ENCODE assay signal across 21 cellular contexts in the genomic region with DNA sequence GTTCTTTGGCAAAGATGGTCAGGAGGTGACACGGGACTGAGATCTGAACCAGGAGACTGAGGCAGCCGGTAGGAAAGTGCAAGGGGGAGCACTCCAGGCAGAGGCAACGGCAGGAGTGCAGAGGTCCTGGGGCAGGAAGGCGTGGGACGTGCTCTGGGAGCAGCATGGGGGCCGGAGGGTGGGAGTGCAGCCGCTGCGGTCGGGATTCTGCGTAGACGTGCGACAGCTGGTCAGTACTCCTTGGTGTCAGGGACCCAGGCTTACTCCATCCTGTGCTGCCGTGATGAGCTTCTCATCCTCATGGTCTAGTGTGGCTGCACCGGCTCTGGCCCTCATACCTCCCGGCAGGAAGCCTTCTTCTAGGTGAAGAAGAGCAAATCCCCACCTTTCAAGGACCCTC. TPM values are rescaled to one million over a fixed set of nuclear protein-coding genes. Genes with fewer than 3 reads are reported as not detected.
A peak's percentile ranks its signal among the peaks of the same experiment; 100 is the strongest.
DNase-seq lines count a peak whose midpoint lies in the region; ATAC-seq, FAIRE-seq and TF ChIP-seq lines count a peak whose summit lies in the region.
"Had no signal": no experiment of that assay in that cellular context is flagged by ENCODE, and none has a peak within 500 bp of the region (broad histone marks: within the 10 kb centered on the region; RNA-seq: fewer than 3 reads in every experiment).

No MANE protein-coding gene starts in this region.

- no peaks in the 10 kb centered on the region for H3K9me3 ChIP-seq in right atrium auricular region
- H3K9me3 ChIP-seq in neural progenitor cell (ENCODE audit: low read depth), result no peaks in the 10 kb centered on the region
- no peaks in the 10 kb centered on the region for H3K9me3 ChIP-seq in PC-9 (ENCODE audit: insufficient read depth, low read depth)
- H3K9me3 ChIP-seq: BLaER1 had no signal

- no peaks in the 10 kb centered on the region for H3K9me2 ChIP-seq in PC-9 (ENCODE audit: insufficient read depth)

- no peaks in the 10 kb centered on the region for H3K79me2 ChIP-seq in neural progenitor cell (ENCODE audit: low read depth)
- H3K79me2 ChIP-seq in PC-9 (ENCODE audit: low read depth), result no peaks in the 10 kb centered on the region

- H3K4me3 ChIP-seq in right atrium auricular region, result no peak overlapping the region
- H3K4me3 ChIP-seq in bronchial epithelial cell (ENCODE audit: low read depth, low read length), result no peak overlapping the region
- H3K4me3 ChIP-seq in neural progenitor cell, result no peak overlapping the region
- no peak overlapping the region for H3K4me3 ChIP-seq in PC-9
- H3K4me3 ChIP-seq: BLaER1, GM23248 had no signal

- H3K36me3 Mint-ChIP-seq in neural progenitor cell, result peaks cover 30% of the 10 kb centered on the region
- H3K36me3 Mint-ChIP-seq: CD4-positive, alpha-beta memory T cell had no signal

- peaks cover 2% of the 10 kb centered on the region for H3K27me3 Mint-ChIP-seq in neural progenitor cell (ENCODE audit: insufficient read depth, low read depth)
- H3K27me3 Mint-ChIP-seq: CD4-positive, alpha-beta memory T cell had no signal

- H3K4me1 Mint-ChIP-seq in neural progenitor cell, result no peaks in the 10 kb centered on the region
- H3K4me1 Mint-ChIP-seq: CD14-positive monocyte; CD4-positive, alpha-beta memory T cell had no signal

- POLR2A ChIA-PET in PC-9 (lab: Charles Lee; ENCODE audit: unreplicated experiment), result no interaction called here

- no peak overlapping the region for H3K4me2 ChIP-seq in neural progenitor cell
- H3K4me2 ChIP-seq in PC-9, result no peak overlapping the region
- H3K4me2 ChIP-seq: BLaER1 had no signal

- CTCF ChIA-PET in PC-9 (lab: Charles Lee), result interaction anchor here (0.5 kb wide), 1 partner anchor 244 kb away, joined by 5 read pairs; no protein-coding TSS in a partner anchor

- H3K4me1 ChIP-seq in right atrium auricular region (no peaks in the 10 kb centered on the region), neural progenitor cell (no peaks in the 10 kb centered on the region), PC-9 (replicated peaks; ENCODE audit: insufficient read depth) (no peaks in the 10 kb centered on the region)
- H3K4me1 ChIP-seq: BLaER1 had no signal

- peak; percentile 10 for DNase-seq in left cardiac atrium
- no peak for DNase-seq in right atrium auricular region (ENCODE audit: low spot score)
- no peak for DNase-seq in bronchial epithelial cell (ENCODE audit: low read depth)
- no peak for DNase-seq in neural progenitor cell (ENCODE audit: low spot score)
- DNase-seq in PC-9, result no peak
- no peak for DNase-seq in activated naive CD4-positive, alpha-beta T cell (lab: John Stamatoyannopoulos, UW)
- DNase-seq in NCI-H2029 (lab: John Stamatoyannopoulos, UW), result no peak
- DNase-seq: 8988T; CD4-positive, alpha-beta memory T cell; DMS79 treated with DMSO at 0.1 percent for 48 hours; GF-D8; GM23248; HFFc6 had no signal

- H3K27ac ChIP-seq in right atrium auricular region, result no peak overlapping the region
- H3K27ac ChIP-seq in neural progenitor cell, result no peak overlapping the region
- no peak overlapping the region for H3K27ac ChIP-seq in PC-9
- H3K27ac ChIP-seq: BLaER1, GM23248, HL-60 had no signal

- intact Hi-C loops in left cardiac atrium (cut with DNase I) (loop anchor here in 1 of 2 donors (10.0 kb wide), 1 partner anchor 324 kb away; no protein-coding TSS in a partner anchor), PC-9 (cut with micrococcal nuclease; ENCODE audit: unreplicated experiment) (no loop called here)

- peak overlapping the region; percentile 82 for H3K27ac Mint-ChIP-seq in neural progenitor cell
- H3K27ac Mint-ChIP-seq: HFFc6 had no signal

- peak; percentile 93 for FAIRE-seq in bronchial epithelial cell (lab: Jason Lieb, UNC)
- FAIRE-seq: GM19239 had no signal

- no peak for ATAC-seq in left cardiac atrium
- ATAC-seq: HCT116 had no signal

- H3F3A ChIP-seq in neural progenitor cell (ENCODE audit: low read depth) (no peaks in the 10 kb centered on the region), PC-9 (ENCODE audit: insufficient read depth, low read depth) (no peaks in the 10 kb centered on the region; the same call in 1 of the 2 replicates)

- TF ChIP-seq CTCF in right atrium auricular region (IDR thresholded peaks at IDR 0.05) (no peak), bronchial epithelial cell (IDR thresholded peaks at IDR 0.05; ENCODE audit: insufficient read depth, low read length, severe bottlenecking) (no peak), neural progenitor cell (IDR thresholded peaks at IDR 0.05) (no peak), PC-9 (conservative IDR thresholded peaks at IDR 0.05) (no peak)

- BruUV-seq in PC-9 (replicated peaks; lab: Mats Ljungman, UMichigan), result no TSS peak

- H2AFZ ChIP-seq in neural progenitor cell (replicated peaks), result no peak overlapping the region
- H2AFZ ChIP-seq in PC-9, result no peak overlapping the region
- H2AFZ ChIP-seq: GM23248 had no signal

- no peak overlapping the region for H3K9ac ChIP-seq in neural progenitor cell
- H3K9ac ChIP-seq: BLaER1, GM23248 had no signal

- H3K9me3 Mint-ChIP-seq in neural progenitor cell, result peaks cover 1% of the 10 kb centered on the region
- H3K9me3 Mint-ChIP-seq: CD14-positive monocyte; CD4-positive, alpha-beta memory T cell; HFFc6 had no signal

- H3K27me3 ChIP-seq in right atrium auricular region (no peaks in the 10 kb centered on the region), bronchial epithelial cell (ENCODE audit: control insufficient read depth, insufficient read depth, low read length) (no peaks in the 10 kb centered on the region), neural progenitor cell (no peaks in the 10 kb centered on the region), PC-9 (ENCODE audit: insufficient read depth, low read depth) (no peaks in the 10 kb centered on the region)
- H3K27me3 ChIP-seq: BLaER1 had no signal

- H4K20me1 ChIP-seq in neural progenitor cell (ENCODE audit: low read depth), result no peaks in the 10 kb centered on the region
- no peaks in the 10 kb centered on the region for H4K20me1 ChIP-seq in PC-9 (ENCODE audit: insufficient read depth)

- no peaks in the 10 kb centered on the region for H3K36me3 ChIP-seq in right atrium auricular region
- H3K36me3 ChIP-seq in bronchial epithelial cell (ENCODE audit: control insufficient read depth, insufficient read depth, low read length), result peaks cover 9% of the 10 kb centered on the region
- H3K36me3 ChIP-seq in neural progenitor cell, result no peaks in the 10 kb centered on the region
- H3K36me3 ChIP-seq in PC-9 (ENCODE audit: low read depth), result peaks cover 8% of the 10 kb centered on the region; the same call in 1 of the 2 replicates

- no peak overlapping the region for H3K4me3 Mint-ChIP-seq in neural progenitor cell
- H3K4me3 Mint-ChIP-seq: CD14-positive monocyte; CD4-positive, alpha-beta memory T cell; HFFc6 had no signal

RNA-seq across cellular contexts. Expression of gene TRMU, which starts 16.9 kb away (rescaled TPM):
- total RNA-seq in left cardiac atrium (10 to 100 TPM; 27.5 to 41.9 TPM), right atrium auricular region (10 to 100 TPM; 22.2 to 22.4 TPM), bronchial epithelial cell (32.3 and 38.7 TPM in 2 replicates), neural progenitor cell (ENCODE audit: low replicate concordance) (66.9 and 70.1 TPM in 2 replicates), PC-9 (2021) (51.5 and 58.2 TPM in 2 replicates)

RNA-seq across cellular contexts. Expression of gene GTSE1, which starts 21.9 kb away (rescaled TPM):
- total RNA-seq in left cardiac atrium (under 1 TPM; 0.24 to 0.94 TPM), right atrium auricular region (under 1 TPM; 0.16 to 0.63 TPM), bronchial epithelial cell (0.13 and 0.26 TPM in 2 replicates), neural progenitor cell (ENCODE audit: low replicate concordance) (29.7 and 38.8 TPM in 2 replicates), PC-9 (2021) (51.5 and 64.6 TPM in 2 replicates)

RNA-seq across cellular contexts. Expression of gene TTC38, which starts 50.8 kb away (rescaled TPM):
- total RNA-seq in left cardiac atrium (10 to 100 TPM; 22.7 to 23.1 TPM), right atrium auricular region (10 to 100 TPM; 22.6 to 41.7 TPM), bronchial epithelial cell (5.4 and 8.4 TPM in 2 replicates), neural progenitor cell (ENCODE audit: low replicate concordance) (41.0 and 50.5 TPM in 2 replicates), PC-9 (2021) (13.1 and 15.2 TPM in 2 replicates)

RNA-seq across cellular contexts. Expression of gene PKDREJ, which starts 55.4 kb away (rescaled TPM):
- under 1 TPM; 0.12 to 0.13 TPM for total RNA-seq in left cardiac atrium
- under 1 TPM; 0.04 to 0.07 TPM for total RNA-seq in right atrium auricular region
- total RNA-seq in bronchial epithelial cell, result not detected in 2 replicates
- not detected in 2 replicates for total RNA-seq in neural progenitor cell (ENCODE audit: low replicate concordance)
- total RNA-seq in PC-9 (2021), result not detected in 2 replicates
- total RNA-seq: A673; CD4-positive, alpha-beta memory T cell; GM23248; H4; HFFc6; HT1080 had no signal

Comparison
In these comparisons a context has a peak if more than half of its experiments do, and no peak if none do; other contexts are left out.
1. RNA of gene GTSE1, which starts 21.9 kb away (total RNA-seq): 51.5 to 64.6 TPM in PC-9 and 29.7 to 38.8 TPM in neural progenitor cell; 0.24 to 0.94 TPM in left cardiac atrium, 0.16 to 0.63 TPM in right atrium auricular region and 0.13 to 0.26 TPM in bronchial epithelial cell; every median in the first group is over 10 times any median in the second.